Comparison of ENCODE assay signal across 21 cellular contexts in the genomic region with DNA sequence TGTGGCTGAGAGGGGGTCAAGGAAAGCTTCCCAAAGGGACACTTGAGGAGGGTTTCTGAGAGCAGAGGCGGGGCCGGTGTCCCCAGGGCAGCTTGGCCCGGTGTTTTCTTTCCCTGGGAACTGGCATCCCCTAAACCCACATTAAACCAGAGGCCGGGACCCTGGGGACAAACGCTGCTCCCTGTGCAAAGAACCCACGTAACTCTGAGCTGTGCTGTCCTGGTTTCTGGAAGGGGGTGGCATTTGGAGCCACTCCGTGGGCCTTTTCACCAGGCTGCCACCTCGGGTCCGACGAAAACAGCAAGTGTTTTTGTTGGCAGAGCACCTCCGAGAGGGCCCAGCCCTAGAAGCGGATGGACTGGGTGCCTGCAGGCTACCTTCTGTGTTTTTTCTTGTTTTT.
"Had no signal": no experiment of that assay in that cellular context is flagged by ENCODE, and none has a peak within 500 bp of the region (broad histone marks: within the 10 kb centered on the region; RNA-seq: fewer than 3 reads in every experiment).

No MANE protein-coding gene starts in this region.

- H3K4me1 ChIP-seq: prostate gland, right atrium auricular region, sigmoid colon, testis, vagina had no signal

- H3K4me2 ChIP-seq: neural progenitor cell had no signal

- H2AFZ ChIP-seq: neural progenitor cell had no signal

- H3K4me3 ChIP-seq: dorsolateral prefrontal cortex, mucosa of descending colon, neural progenitor cell, prostate gland, right atrium auricular region, sigmoid colon, testis, vagina had no signal

- H3K9me3 Mint-ChIP-seq: mesothelial cell of epicardium; natural killer cell treated with Interleukin-12 subunit alpha and Interleukin-12 subunit beta and Interleukin-15 and Interleukin-18, amount 100 ng/mL, for 72 hours; neural progenitor cell; stimulated activated memory B cell treated with anti-CD40 and anti-IgM and Interleukin-4, amounts not matched to agents 10 μg/mL and 1 μg/mL and 100 μg/mL, for 72 hours had no signal

- H3K4me3 Mint-ChIP-seq: mesothelial cell of epicardium; naive B cell; natural killer cell treated with Interleukin-12 subunit alpha and Interleukin-12 subunit beta and Interleukin-15 and Interleukin-18, amount 100 ng/mL, for 72 hours; neural progenitor cell; stimulated activated memory B cell treated with anti-CD40 and anti-IgM and Interleukin-4, amounts not matched to agents 10 μg/mL and 1 μg/mL and 100 μg/mL, for 72 hours had no signal

- ATAC-seq: left lobe of liver; mucosa of descending colon; natural killer cell treated with Interleukin-12 subunit alpha and Interleukin-12 subunit beta and Interleukin-15 and Interleukin-18, amount 100 ng/mL, for 72 hours; stimulated activated memory B cell treated with anti-CD40 and anti-IgM and Interleukin-4, amounts not matched to agents 10 μg/mL and 1 μg/mL and 100 μg/mL, for 72 hours; stimulated activated naive CD8-positive, alpha-beta T cell treated with anti-CD3 and anti-CD28 coated beads, Interleukin-15, Interleukin-2, amounts not matched to agents 100 U/mL and 50 U/mL, for 24 hours had no signal

- H3K27ac ChIP-seq: dorsolateral prefrontal cortex, neural progenitor cell, prostate gland, right atrium auricular region, sigmoid colon, testis, vagina had no signal

- DNase-seq: dorsolateral prefrontal cortex; effector CD4-positive, alpha-beta T cell; mesenchymal stem cell; mucosa of descending colon; naive B cell; nucleus accumbens; sigmoid colon; stimulated activated CD4-positive, alpha-beta T cell treated with anti-CD3 and anti-CD28 coated beads, Interleukin-2, amount 100 ng/mL, for 24 hours; stimulated activated CD4-positive, alpha-beta T cell treated with anti-CD3 and anti-CD28 coated beads, Interleukin-4, amount 100 ng/mL, for 4 hours; stimulated activated naive CD8-positive, alpha-beta T cell treated with anti-CD3 and anti-CD28 coated beads, Interleukin-15, Interleukin-2, amounts not matched to agents 100 U/mL and 50 U/mL, for 24 hours; substantia nigra; testis; trophoblast cell had no signal

- H3K27ac Mint-ChIP-seq: mesothelial cell of epicardium; natural killer cell treated with Interleukin-12 subunit alpha and Interleukin-12 subunit beta and Interleukin-15 and Interleukin-18, amount 100 ng/mL, for 72 hours; neural progenitor cell; stimulated activated memory B cell treated with anti-CD40 and anti-IgM and Interleukin-4, amounts not matched to agents 10 μg/mL and 1 μg/mL and 100 μg/mL, for 72 hours had no signal

- H3K9me3 ChIP-seq: mucosa of descending colon, prostate gland, right atrium auricular region, sigmoid colon, testis, vagina had no signal

- H3K27me3 ChIP-seq: right atrium auricular region, testis, vagina had no signal

- H3K36me3 Mint-ChIP-seq: mesothelial cell of epicardium; naive B cell; natural killer cell treated with Interleukin-12 subunit alpha and Interleukin-12 subunit beta and Interleukin-15 and Interleukin-18, amount 100 ng/mL, for 72 hours; neural progenitor cell; stimulated activated memory B cell treated with anti-CD40 and anti-IgM and Interleukin-4, amounts not matched to agents 10 μg/mL and 1 μg/mL and 100 μg/mL, for 72 hours had no signal

- H3K36me3 ChIP-seq: neural progenitor cell, prostate gland, right atrium auricular region, sigmoid colon, vagina had no signal
